ENCODE assay signal across 9 cellular contexts in genomic region chr10:69901623-69902505, GRCh38.
DNase-seq lines count a peak whose midpoint lies in the region; ATAC-seq and TF ChIP-seq lines count a peak whose summit lies in the region.
"Had no signal": no experiment of that assay in that cellular context is flagged by ENCODE, and none has a peak within 500 bp of the region (broad histone marks: within the 10 kb centered on the region; RNA-seq: fewer than 3 reads in every experiment).

No MANE protein-coding gene starts in this region.

- H3K36me3 ChIP-seq in right atrium auricular region = no peaks in the 10 kb centered on the region

- peak; percentile 22 to 58 for TF ChIP-seq CTCF in right atrium auricular region (IDR thresholded peaks at IDR 0.05)

- H3K36me3 Mint-ChIP-seq in activated T-cell treated with anti-CD3 and anti-CD28 coated beads, Interleukin-2, amount 50 U/mL, for 72 hours (ENCODE audit: insufficient read depth in 2 of 2) = peaks cover 0 to 1% of the 10 kb centered on the region in 2 donors
- no peaks in the 10 kb centered on the region for H3K36me3 Mint-ChIP-seq in naive thymus-derived CD8-positive, alpha-beta T cell
- H3K36me3 Mint-ChIP-seq: activated naive CD4-positive, alpha-beta T cell treated with anti-CD3 and anti-CD28 coated beads, Interleukin-2, amount 50 U/mL, for 72 hours had no signal

- no peak overlapping the region for H3K27ac ChIP-seq in right atrium auricular region

- no peaks in the 10 kb centered on the region for H3K9me3 ChIP-seq in right atrium auricular region

- no peak overlapping the region for H3K4me3 Mint-ChIP-seq in activated T-cell treated with anti-CD3 and anti-CD28 coated beads, Interleukin-2, amount 50 U/mL, for 72 hours
- no peak overlapping the region for H3K4me3 Mint-ChIP-seq in naive thymus-derived CD8-positive, alpha-beta T cell

- ATAC-seq in activated T-cell treated with anti-CD3 and anti-CD28 coated beads, Interleukin-2, amount 50 U/mL, for 72 hours (replicated peaks in 1 of 2) = no peak
- no peak for ATAC-seq in HG03342 (IDR thresholded peaks at IDR 0.05; ENCODE audit: unreplicated experiment)
- no peak for ATAC-seq in naive thymus-derived CD8-positive, alpha-beta T cell

- H3K9me3 Mint-ChIP-seq in activated T-cell treated with anti-CD3 and anti-CD28 coated beads, Interleukin-2, amount 50 U/mL, for 72 hours = no peaks in the 10 kb centered on the region
- no peaks in the 10 kb centered on the region for H3K9me3 Mint-ChIP-seq in naive thymus-derived CD8-positive, alpha-beta T cell
- H3K9me3 Mint-ChIP-seq: activated naive CD4-positive, alpha-beta T cell treated with anti-CD3 and anti-CD28 coated beads, Interleukin-2, amount 50 U/mL, for 72 hours had no signal

- DNase-seq in NCI-H748 (lab: John Stamatoyannopoulos, UW; ENCODE audit: unreplicated experiment) (peak; percentile 35), NCI-H748 treated with DMSO at 0.1 percent for 48 hours (lab: John Stamatoyannopoulos, UW) (no peak), right atrium auricular region (ENCODE audit: low spot score) (peak; percentile 63)
- peak; percentile 5 for DNase-seq in Jurkat, Clone E6-1 (ENCODE audit: low read depth, low spot score)
- peak; percentile 14 to 15 for DNase-seq in activated T-cell treated with anti-CD3 and anti-CD28 coated beads, Interleukin-2, amount 50 U/mL, for 72 hours
- peak in 2 of 3 donors; percentile 5 to 14 for DNase-seq in stimulated activated CD4-positive, alpha-beta T cell treated with anti-CD3 and anti-CD28 coated beads, TNF-alpha, amount 100 ng/mL, for 48 hours (ENCODE audit: low read depth in 3 of 3)
- no peak for DNase-seq in naive thymus-derived CD8-positive, alpha-beta T cell

- H3K27me3 ChIP-seq in right atrium auricular region = no peaks in the 10 kb centered on the region

- H3K4me1 ChIP-seq in right atrium auricular region = peaks cover 0 to 16% of the 10 kb centered on the region in 2 donors

- POLR2A ChIA-PET in naive thymus-derived CD8-positive, alpha-beta T cell (lab: Charles Lee) = no interaction called here

- H3K4me3 ChIP-seq in Jurkat, Clone E6-1 (ENCODE audit: low read length) = no peak overlapping the region
- no peak overlapping the region for H3K4me3 ChIP-seq in right atrium auricular region

- no peaks in the 10 kb centered on the region for H3K27me3 Mint-ChIP-seq in activated T-cell treated with anti-CD3 and anti-CD28 coated beads, Interleukin-2, amount 50 U/mL, for 72 hours (ENCODE audit: low read depth)
- peaks cover 0 to 4% (median 0%) of the 10 kb centered on the region in 5 donors for H3K27me3 Mint-ChIP-seq in naive thymus-derived CD8-positive, alpha-beta T cell

- H3K27ac Mint-ChIP-seq in activated T-cell treated with anti-CD3 and anti-CD28 coated beads, Interleukin-2, amount 50 U/mL, for 72 hours = no peak overlapping the region
- H3K27ac Mint-ChIP-seq in naive thymus-derived CD8-positive, alpha-beta T cell = peak overlapping the region in 3 of 10 donors; percentile 14 to 85 (median 43)
- H3K27ac Mint-ChIP-seq: activated naive CD4-positive, alpha-beta T cell treated with anti-CD3 and anti-CD28 coated beads, Interleukin-2, amount 50 U/mL, for 72 hours had no signal

- no peaks in the 10 kb centered on the region for H3K4me1 Mint-ChIP-seq in activated T-cell treated with anti-CD3 and anti-CD28 coated beads, Interleukin-2, amount 50 U/mL, for 72 hours (ENCODE audit: low read depth)
- H3K4me1 Mint-ChIP-seq in naive thymus-derived CD8-positive, alpha-beta T cell = peaks cover 0 to 3% (median 1%) of the 10 kb centered on the region in 4 donors

Comparison
In these comparisons a context has a peak if more than half of its experiments do, and no peak if none do; other contexts are left out.
1. DNase-seq: peak in NCI-H748 (single experiment), Jurkat, Clone E6-1 (single experiment), activated T-cell treated with anti-CD3 and anti-CD28 coated beads, Interleukin-2, amount 50 U/mL, for 72 hours (2 of 2), right atrium auricular region (single experiment) and stimulated activated CD4-positive, alpha-beta T cell treated with anti-CD3 and anti-CD28 coated beads, TNF-alpha, amount 100 ng/mL, for 48 hours (2 of 3); none in NCI-H748 treated with DMSO at 0.1 percent for 48 hours (single experiment) and naive thymus-derived CD8-positive, alpha-beta T cell (0 of 10).